Comparison of ENCODE assay signal across 9 cellular contexts in the genomic region with DNA sequence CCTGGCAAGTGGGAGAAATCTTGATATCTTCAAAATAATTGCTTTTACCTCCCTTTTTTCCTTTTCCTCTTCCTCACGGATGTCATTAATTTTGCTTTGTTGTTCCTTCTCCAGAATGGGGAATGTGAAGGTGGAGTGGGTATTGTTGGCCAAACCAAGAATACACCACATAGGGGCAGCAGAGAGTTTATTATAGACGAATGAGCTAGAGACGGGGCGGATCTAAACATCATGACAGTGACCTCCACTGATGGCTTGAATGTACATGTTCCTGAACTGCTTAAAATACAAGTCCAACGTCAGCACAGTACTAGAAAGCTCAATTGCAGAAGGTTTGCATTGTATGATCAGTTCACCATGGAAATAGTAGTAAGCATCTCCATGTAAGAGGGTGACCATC.
DNase-seq lines count a peak whose midpoint lies in the region; ATAC-seq, FAIRE-seq and TF ChIP-seq lines count a peak whose summit lies in the region.
"Had no signal": no experiment of that assay in that cellular context is flagged by ENCODE, and none has a peak within 500 bp of the region (broad histone marks: within the 10 kb centered on the region; RNA-seq: fewer than 3 reads in every experiment).

No MANE protein-coding gene starts in this region.

- H3K9me3 Mint-ChIP-seq in mesothelial cell of epicardium (peaks cover 6% of the 10 kb centered on the region), progenitor cell of endocrine pancreas (ENCODE audit: low read depth) (no peaks in the 10 kb centered on the region)
- H3K9me3 Mint-ChIP-seq in activated T-helper 17 cell treated with anti-CD3 and anti-CD28 coated beads, Interleukin-2, amount 50 U/mL, for 72 hours = no peaks in the 10 kb centered on the region

- H3K4me1 Mint-ChIP-seq in mesothelial cell of epicardium = no peaks in the 10 kb centered on the region
- no peaks in the 10 kb centered on the region for H3K4me1 Mint-ChIP-seq in activated T-helper 17 cell treated with anti-CD3 and anti-CD28 coated beads, Interleukin-2, amount 50 U/mL, for 72 hours
- H3K4me1 Mint-ChIP-seq in progenitor cell of endocrine pancreas (ENCODE audit: low read depth) = peaks cover 5% of the 10 kb centered on the region

- H3K27ac Mint-ChIP-seq in mesothelial cell of epicardium (no peak overlapping the region), progenitor cell of endocrine pancreas (no peak overlapping the region)
- H3K27ac Mint-ChIP-seq in activated T-helper 17 cell treated with anti-CD3 and anti-CD28 coated beads, Interleukin-2, amount 50 U/mL, for 72 hours = no peak overlapping the region

- H3K79me2 ChIP-seq in DOHH2 (ENCODE audit: control insufficient read depth, low read length) (no peaks in the 10 kb centered on the region), HCT116 (ENCODE audit: insufficient read depth, low read length) (no peaks in the 10 kb centered on the region), PC-3 (ENCODE audit: low read length) (no peaks in the 10 kb centered on the region), keratinocyte (ENCODE audit: control insufficient read depth, insufficient read depth, low read length) (no peaks in the 10 kb centered on the region)

- no peaks in the 10 kb centered on the region for H3K27me3 ChIP-seq in DOHH2 (ENCODE audit: control insufficient read depth, low read length)
- no peaks in the 10 kb centered on the region for H3K27me3 ChIP-seq in HCT116 (ENCODE audit: insufficient read depth, low read length)
- H3K27me3 ChIP-seq in PC-3 (ENCODE audit: low read length) = no peaks in the 10 kb centered on the region
- H3K27me3 ChIP-seq in keratinocyte (ENCODE audit: control insufficient read depth, extremely low read depth, insufficient read depth, low read length) = no peaks in the 10 kb centered on the region

- H3K27ac ChIP-seq in DOHH2 (ENCODE audit: low read depth, low read length) (no peak overlapping the region), HCT116 (ENCODE audit: low read depth, low read length) (no peak overlapping the region), PC-3 (ENCODE audit: low read length) (no peak overlapping the region), keratinocyte (ENCODE audit: control insufficient read depth, insufficient read depth, low read length) (no peak overlapping the region)
- H3K27ac ChIP-seq: HL-60 had no signal

- BruUV-seq in HCT116 (replicated peaks; lab: Mats Ljungman, UMichigan) = no TSS peak
- BruUV-seq in PC-3 (replicated peaks; lab: Mats Ljungman, UMichigan) = no TSS peak

- H3K9me2 ChIP-seq in DOHH2 (replicated peaks; ENCODE audit: control insufficient read depth, low read length) = no peaks in the 10 kb centered on the region
- H3K9me2 ChIP-seq in HCT116 (ENCODE audit: insufficient read depth) = no peaks in the 10 kb centered on the region
- no peaks in the 10 kb centered on the region for H3K9me2 ChIP-seq in PC-3 (replicated peaks; ENCODE audit: low read length)

- DNase-seq in HCT116 (ENCODE audit: low read depth, low spot score) (no peak), PC-3 (peak; percentile 79), keratinocyte (ENCODE audit: low read depth, low spot score) (no peak), mesothelial cell of epicardium (ENCODE audit: low spot score in 2 of 2, unreplicated experiment in 2 of 2) (no peak), NCI-H345 (lab: John Stamatoyannopoulos, UW) (no peak), progenitor cell of endocrine pancreas (ENCODE audit: low spot score, unreplicated experiment) (no peak)

- H3K4me2 ChIP-seq in DOHH2 (ENCODE audit: low read length) (no peak overlapping the region), HCT116 (ENCODE audit: low read length) (no peak overlapping the region), PC-3 (ENCODE audit: low read length) (peak overlapping the region; percentile 4; the same call in 1 of the 2 replicates), keratinocyte (ENCODE audit: control insufficient read depth, extremely low read depth, insufficient read depth, low read depth, low read length) (no peak overlapping the region)

- RAD21 ChIA-PET in HCT116 (lab: Charles Lee; ENCODE audit: low non-redundant PET in 1 of 2, low total read pairs in 2 of 2, uncharacterized antibody in 2 of 2, unreplicated experiment in 2 of 2) = no interaction called here

- CTCF ChIA-PET in HCT116 (lab: Charles Lee) (no interaction called here), PC-3 (lab: Charles Lee) (interaction anchor here (0.9 kb wide), 1 partner anchor 179 kb away, joined by 3 read pairs; no protein-coding TSS in a partner anchor)

- H3K4me3 Mint-ChIP-seq in mesothelial cell of epicardium = no peak overlapping the region
- H3K4me3 Mint-ChIP-seq in activated T-helper 17 cell treated with anti-CD3 and anti-CD28 coated beads, Interleukin-2, amount 50 U/mL, for 72 hours = no peak overlapping the region
- H3K4me3 Mint-ChIP-seq in progenitor cell of endocrine pancreas (ENCODE audit: low read depth) = no peak overlapping the region

- H3F3A ChIP-seq in DOHH2 (ENCODE audit: control insufficient read depth, insufficient read depth) (no peaks in the 10 kb centered on the region), PC-3 (ENCODE audit: low read length, unreplicated experiment) (peaks cover 4% of the 10 kb centered on the region)

- H3K27me3 Mint-ChIP-seq in mesothelial cell of epicardium (ENCODE audit: low read depth) = peaks cover 34% of the 10 kb centered on the region
- H3K27me3 Mint-ChIP-seq in activated T-helper 17 cell treated with anti-CD3 and anti-CD28 coated beads, Interleukin-2, amount 50 U/mL, for 72 hours = peaks cover 12% of the 10 kb centered on the region
- peaks cover 21% of the 10 kb centered on the region for H3K27me3 Mint-ChIP-seq in progenitor cell of endocrine pancreas

- H3K4me1 ChIP-seq in DOHH2 (ENCODE audit: control insufficient read depth, low read length) (no peaks in the 10 kb centered on the region), HCT116 (ENCODE audit: control insufficient read depth in 1 of 2, insufficient read depth in 2 of 2, low read length in 2 of 2) (peaks cover 0 to 4% of the 10 kb centered on the region in 2 experiments; a peak in 1 of 4 replicates), PC-3 (ENCODE audit: insufficient read depth, low read length) (peaks cover 56% of the 10 kb centered on the region), keratinocyte (ENCODE audit: control insufficient read depth, extremely low read depth, insufficient read depth, low read length) (peaks cover 25% of the 10 kb centered on the region)

- H4K20me1 ChIP-seq in DOHH2 (ENCODE audit: control insufficient read depth, insufficient read depth, low read depth, low read length) (no peaks in the 10 kb centered on the region), HCT116 (ENCODE audit: insufficient read depth) (no peaks in the 10 kb centered on the region), PC-3 (ENCODE audit: low read length) (no peaks in the 10 kb centered on the region), keratinocyte (ENCODE audit: control insufficient read depth, extremely low read depth, insufficient read depth, low read length) (no peaks in the 10 kb centered on the region)

- H3K36me3 Mint-ChIP-seq in mesothelial cell of epicardium = no peaks in the 10 kb centered on the region
- H3K36me3 Mint-ChIP-seq in activated T-helper 17 cell treated with anti-CD3 and anti-CD28 coated beads, Interleukin-2, amount 50 U/mL, for 72 hours (ENCODE audit: low read depth) = no peaks in the 10 kb centered on the region
- no peaks in the 10 kb centered on the region for H3K36me3 Mint-ChIP-seq in progenitor cell of endocrine pancreas (ENCODE audit: insufficient read depth)

- H3K9ac ChIP-seq in HCT116 (ENCODE audit: low read length) (no peak overlapping the region), PC-3 (ENCODE audit: low read length) (no peak overlapping the region), keratinocyte (ENCODE audit: control insufficient read depth, extremely low read depth, insufficient read depth, low read length) (no peak overlapping the region)

- ATAC-seq in HCT116 = peak; percentile 81
- peak; percentile 79 for ATAC-seq in PC-3
- no peak for ATAC-seq in activated T-helper 17 cell treated with anti-CD3 and anti-CD28 coated beads, Interleukin-2, amount 50 U/mL, for 72 hours (replicated peaks)

- peak; percentile 28; the same call in 1 of the 2 replicates for TF ChIP-seq RAD21 in HCT116 (IDR thresholded peaks at IDR 0.05; ENCODE audit: low read depth)

- no peak overlapping the region for H2AFZ ChIP-seq in HCT116 (ENCODE audit: low read depth, low read length, poor library complexity, severe bottlenecking)
- peak overlapping the region; percentile 37 for H2AFZ ChIP-seq in PC-3 (ENCODE audit: low read length)
- no peak overlapping the region for H2AFZ ChIP-seq in keratinocyte (ENCODE audit: control insufficient read depth, low read length)

- POLR2A ChIA-PET in HCT116 (lab: Charles Lee) (no interaction called here), PC-3 (lab: Charles Lee; ENCODE audit: unreplicated experiment) (no interaction called here)

- H3K9me1 ChIP-seq in keratinocyte (ENCODE audit: control insufficient read depth, extremely low read depth, insufficient read depth, low read length) = no peaks in the 10 kb centered on the region

- no peak for TF ChIP-seq POLR2A in HCT116 (IDR thresholded peaks at IDR 0.05; ENCODE audit: borderline replicate concordance, extremely low read depth, insufficient read depth, insufficient read length)

- intact Hi-C loops in HCT116 (cut with micrococcal nuclease) (loop anchor here (10.0 kb wide), 1 partner anchor 186 kb away; no protein-coding TSS in a partner anchor), PC-3 (cut with micrococcal nuclease) (loop anchor here (1.0 kb wide), 1 partner anchor 115 kb away; no protein-coding TSS in a partner anchor)

- no peaks in the 10 kb centered on the region for H3K36me3 ChIP-seq in DOHH2 (ENCODE audit: control insufficient read depth, low read length)
- H3K36me3 ChIP-seq in HCT116 (ENCODE audit: control insufficient read depth in 1 of 2, insufficient read depth in 2 of 2, low read length in 2 of 2) = no peaks in the 10 kb centered on the region
- no peaks in the 10 kb centered on the region for H3K36me3 ChIP-seq in PC-3 (ENCODE audit: low read depth, low read length)
- no peaks in the 10 kb centered on the region for H3K36me3 ChIP-seq in keratinocyte (ENCODE audit: control insufficient read depth in 2 of 2, extremely low read depth in 1 of 2, insufficient read depth in 2 of 2, low read length in 2 of 2)

- H3K4me3 ChIP-seq in DOHH2 (ENCODE audit: low read length) (no peak overlapping the region), HCT116 (replicated peaks in 1 of 2; ENCODE audit: low read depth in 1 of 2, low read length in 2 of 2) (no peak overlapping the region), PC-3 (ENCODE audit: low read length) (no peak overlapping the region), keratinocyte (ENCODE audit: control insufficient read depth in 2 of 3, extremely low read depth in 1 of 3, insufficient read depth in 2 of 3, low read depth in 1 of 3, low read length in 3 of 3) (no peak overlapping the region)

- H3K9me3 ChIP-seq in DOHH2 (ENCODE audit: control insufficient read depth, insufficient read depth, low read length) (no peaks in the 10 kb centered on the region), HCT116 (ENCODE audit: control insufficient read depth in 1 of 2, insufficient read depth in 1 of 2, low read depth in 1 of 2, low read length in 2 of 2) (no peaks in the 10 kb centered on the region), PC-3 (ENCODE audit: low read length) (no peaks in the 10 kb centered on the region), keratinocyte (ENCODE audit: control insufficient read depth, low read depth, low read length) (no peaks in the 10 kb centered on the region)

- peak; percentile 48 for FAIRE-seq in keratinocyte (lab: Jason Lieb, UNC)

- dilution Hi-C loops in keratinocyte (cut with MboI; ENCODE audit: extremely low pct_ligation_motif_present, low sequenced_read_pairs) = no loop called here

- TF ChIP-seq CTCF in DOHH2 (IDR thresholded peaks at IDR 0.05; ENCODE audit: low read depth, low read length, poor library complexity, severe bottlenecking) (peak; percentile 39), HCT116 (IDR thresholded peaks at IDR 0.05 in 2 of 3, conservative IDR thresholded peaks at IDR 0.05 in 1 of 3; ENCODE audit: borderline replicate concordance in 1 of 3, insufficient read depth in 1 of 3, low read depth in 2 of 3, low read length in 2 of 3) (peak; percentile 6 to 38 (median 18); a peak in 3 of 6 replicates), PC-3 (conservative IDR thresholded peaks at IDR 0.05; ENCODE audit: low read depth, low read length) (peak; percentile 78), keratinocyte (optimal IDR thresholded peaks at IDR 0.05 in 1 of 3, IDR thresholded peaks at IDR 0.05 in 1 of 3, conservative IDR thresholded peaks at IDR 0.05 in 1 of 3; ENCODE audit: extremely low read depth in 1 of 3, insufficient read depth in 2 of 3, low read length in 3 of 3) (peak; percentile 32 to 48 (median 41)), mesothelial cell of epicardium (IDR thresholded peaks at IDR 0.05; ENCODE audit: unreplicated experiment) (no peak), progenitor cell of endocrine pancreas (IDR thresholded peaks at IDR 0.05; ENCODE audit: unreplicated experiment) (no peak)

Comparison
In these comparisons a context has a peak if more than half of its experiments do, and no peak if none do; other contexts are left out.
1. CTCF ChIP-seq: peak in DOHH2 (single experiment), HCT116 (3 of 3), PC-3 (single experiment) and keratinocyte (3 of 3); none in mesothelial cell of epicardium (single experiment) and progenitor cell of endocrine pancreas (single experiment).